In the genomic region with DNA sequence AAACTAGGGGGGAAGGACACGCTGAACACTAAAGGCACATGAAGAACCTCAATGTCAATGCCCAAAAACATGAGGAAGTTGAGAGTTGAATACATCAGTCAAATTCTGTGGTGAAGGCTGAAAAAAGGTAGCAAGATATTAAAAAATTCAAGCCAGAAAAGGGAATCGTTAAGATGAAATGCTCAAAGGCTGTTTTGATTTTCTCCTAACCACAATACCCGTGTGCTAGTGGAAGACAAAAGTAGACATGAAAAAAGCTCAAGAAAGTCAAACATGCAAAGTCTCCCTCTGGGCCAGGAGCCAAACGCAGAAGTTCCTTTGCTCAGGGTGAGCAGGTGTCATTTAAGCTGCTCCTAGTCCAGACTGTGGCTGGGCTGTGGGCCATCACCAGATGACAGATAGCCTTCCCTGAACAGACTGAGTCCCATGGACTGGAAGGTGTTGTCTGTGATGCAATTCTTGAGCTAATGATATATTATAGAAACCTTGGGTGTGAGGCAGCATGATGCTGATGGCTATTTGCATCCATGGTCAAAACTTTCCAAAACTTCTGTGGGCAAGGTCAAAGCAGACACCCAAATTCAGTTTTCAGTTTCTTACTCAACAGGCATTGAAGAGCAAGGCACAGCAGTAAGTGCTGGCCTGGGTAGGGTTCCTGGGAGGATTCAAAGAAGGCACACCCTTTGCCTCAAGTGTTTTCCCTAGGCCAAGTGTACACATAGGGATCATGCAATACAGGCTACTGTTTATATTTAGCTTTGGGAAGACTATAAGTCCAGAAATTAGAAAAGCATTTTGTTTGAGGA, we compare ENCODE assay signal across 12 cellular contexts.
A peak's percentile ranks its signal among the peaks of the same experiment; 100 is the strongest.
DNase-seq lines count a peak whose midpoint lies in the region; ATAC-seq, FAIRE-seq and TF ChIP-seq lines count a peak whose summit lies in the region.
"Had no signal": no experiment of that assay in that cellular context is flagged by ENCODE, and none has a peak within 500 bp of the region (broad histone marks: within the 10 kb centered on the region; RNA-seq: fewer than 3 reads in every experiment).

No MANE protein-coding gene starts in this region.

- TF ChIP-seq EP300 in stomach (IDR thresholded peaks at IDR 0.05) = no peak

- no peak for DNase-seq in GM12891 (ENCODE audit: insufficient read length, low spot score)
- DNase-seq in stomach = no peak
- no peak for DNase-seq in lower leg skin (ENCODE audit: low spot score in 2 of 2)
- DNase-seq in activated CD8-positive, alpha-beta memory T cell treated with anti-CD3 and anti-CD28 coated beads, Interleukin-2, amount 10 ng/mL, durations not matched to agents 7 days and 5 days = no peak
- no peak for DNase-seq in NCI-H748 treated with DMSO at 0.1 percent for 48 hours (lab: John Stamatoyannopoulos, UW)
- DNase-seq: activated naive CD8-positive, alpha-beta T cell treated with anti-CD3 and anti-CD28 coated beads for 36 hours; NCI-H1048 had no signal

- TF ChIP-seq POLR2A in GM12891 (IDR thresholded peaks at IDR 0.05; ENCODE audit: low read depth, low read length) = no peak
- peak; percentile 49 for TF ChIP-seq POLR2A in Raji (IDR thresholded peaks at IDR 0.05; ENCODE audit: insufficient read depth, low read depth, low read length)
- TF ChIP-seq POLR2A in stomach (IDR thresholded peaks at IDR 0.05) = no peak
- no peak for TF ChIP-seq POLR2A in lower leg skin (IDR thresholded peaks at IDR 0.05)

- no peak overlapping the region for H3K27ac ChIP-seq in stomach
- H3K27ac ChIP-seq: Peyer's patch had no signal

- peak; percentile 87 for FAIRE-seq in GM12891 (lab: Jason Lieb, UNC)
- FAIRE-seq: endometrium had no signal

- CTCF ChIA-PET in activated CD8-positive, alpha-beta memory T cell treated with anti-CD3 and anti-CD28 coated beads, Interleukin-2, amount 10 ng/mL, durations not matched to agents 7 days and 5 days (lab: Charles Lee) = no interaction called here

- H3K4me3 ChIP-seq in stomach = no peak overlapping the region
- H3K4me3 ChIP-seq in lower leg skin (ENCODE audit: low read depth, poor library complexity, severe bottlenecking) = no peak overlapping the region
- H3K4me3 ChIP-seq: Peyer's patch had no signal

- ATAC-seq in GM19468 (IDR thresholded peaks at IDR 0.05; ENCODE audit: extremely low read depth, unreplicated experiment) = peak; percentile 92
- peak; percentile 96 for ATAC-seq in HG03045 (IDR thresholded peaks at IDR 0.05; ENCODE audit: unreplicated experiment)
- ATAC-seq in activated CD8-positive, alpha-beta memory T cell treated with anti-CD3 and anti-CD28 coated beads, Interleukin-2, amount 10 ng/mL, durations not matched to agents 7 days and 5 days = no peak

- no peaks in the 10 kb centered on the region for H3K36me3 ChIP-seq in stomach

- no peaks in the 10 kb centered on the region for H3K36me3 Mint-ChIP-seq in activated CD8-positive, alpha-beta memory T cell treated with anti-CD3 and anti-CD28 coated beads, Interleukin-2, amount 10 ng/mL, durations not matched to agents 7 days and 5 days
- H3K36me3 Mint-ChIP-seq: activated naive CD8-positive, alpha-beta T cell treated with anti-CD3 and anti-CD28 coated beads for 36 hours had no signal

- H3K9me3 Mint-ChIP-seq in activated CD8-positive, alpha-beta memory T cell treated with anti-CD3 and anti-CD28 coated beads, Interleukin-2, amount 10 ng/mL, durations not matched to agents 7 days and 5 days (ENCODE audit: low read depth) = no peaks in the 10 kb centered on the region
- H3K9me3 Mint-ChIP-seq: activated naive CD8-positive, alpha-beta T cell treated with anti-CD3 and anti-CD28 coated beads for 36 hours had no signal

- H3K4me1 ChIP-seq in stomach = peaks cover 0 to 5% (median 0%) of the 10 kb centered on the region in 4 donors
- H3K4me1 ChIP-seq: Peyer's patch had no signal

- H3K27me3 Mint-ChIP-seq in activated CD8-positive, alpha-beta memory T cell treated with anti-CD3 and anti-CD28 coated beads, Interleukin-2, amount 10 ng/mL, durations not matched to agents 7 days and 5 days = peaks cover 14% of the 10 kb centered on the region
- H3K27me3 Mint-ChIP-seq: activated naive CD8-positive, alpha-beta T cell treated with anti-CD3 and anti-CD28 coated beads for 36 hours had no signal

- 61 to 71% (median 64%) methylated on average over 4 of the region's 4 CpGs for WGBS in stomach, 5 donors
- WGBS in lower leg skin, 2 donors = 75 to 82% methylated on average over 4 of the region's 4 CpGs

- H3K9me3 ChIP-seq in stomach = no peaks in the 10 kb centered on the region
- H3K9me3 ChIP-seq: Peyer's patch had no signal

- intact Hi-C loops in stomach (cut with DNase I; ENCODE audit: low total_unique reads) = no loop called here
- intact Hi-C loops in lower leg skin (cut with DNase I; ENCODE audit: low total_unique reads) = no loop called here

- H3K4me1 Mint-ChIP-seq in activated CD8-positive, alpha-beta memory T cell treated with anti-CD3 and anti-CD28 coated beads, Interleukin-2, amount 10 ng/mL, durations not matched to agents 7 days and 5 days = no peaks in the 10 kb centered on the region

- H3K4me3 Mint-ChIP-seq in activated CD8-positive, alpha-beta memory T cell treated with anti-CD3 and anti-CD28 coated beads, Interleukin-2, amount 10 ng/mL, durations not matched to agents 7 days and 5 days = no peak overlapping the region
- H3K4me3 Mint-ChIP-seq: activated naive CD8-positive, alpha-beta T cell treated with anti-CD3 and anti-CD28 coated beads for 36 hours had no signal

- no peak for TF ChIP-seq CTCF in stomach (IDR thresholded peaks at IDR 0.05)
- TF ChIP-seq CTCF in lower leg skin (IDR thresholded peaks at IDR 0.05) = no peak

- no peaks in the 10 kb centered on the region for H3K27me3 ChIP-seq in stomach
- H3K27me3 ChIP-seq: Peyer's patch had no signal

- H3K27ac Mint-ChIP-seq in activated CD8-positive, alpha-beta memory T cell treated with anti-CD3 and anti-CD28 coated beads, Interleukin-2, amount 10 ng/mL, durations not matched to agents 7 days and 5 days = no peak overlapping the region
- H3K27ac Mint-ChIP-seq: activated naive CD8-positive, alpha-beta T cell treated with anti-CD3 and anti-CD28 coated beads for 36 hours had no signal

TF ChIP-seq in GM12891, 5 proteins besides CTCF, POLR2A, EP300 and RAD21:
- no peak for TF ChIP-seq TAF1 (IDR thresholded peaks at IDR 0.05; ENCODE audit: low read depth, low read length)
- no peak; the same call in 1 of the 2 replicates for TF ChIP-seq POU2F2 (IDR thresholded peaks at IDR 0.05; ENCODE audit: low read depth, low read length)
TF ChIP-seq in GM12891: peak in this region for 0.
